In genomic region chr11:70650075-70650909, GRCh38 we compare ENCODE assay signal across 8 cellular contexts.
A peak's percentile ranks its signal among the peaks of the same experiment; 100 is the strongest.
DNase-seq lines count a peak whose midpoint lies in the region; ATAC-seq and TF ChIP-seq lines count a peak whose summit lies in the region.

No MANE protein-coding gene starts in this region.

- POLR2A ChIA-PET in HEK293 (lab: Yijun Ruan, JAX): no interaction called here
- POLR2A ChIA-PET in T-cell (lab: Charles Lee): no interaction called here

- H3K23ac ChIP-seq in neuronal stem cell (ENCODE audit: low read depth, low read length, poor library complexity): no peak overlapping the region

- CTCF ChIA-PET in HEK293 (lab: Yijun Ruan, JAX) (interaction anchor here (0.7 kb wide), 1 partner anchor 20 kb away, joined by 3 read pairs; no protein-coding TSS in a partner anchor), T-cell (lab: Charles Lee) (no interaction called here)

- ATAC-seq in T-cell (replicated peaks in 1 of 4) (no peak), esophagus mucosa (peak; percentile 86), GM19397 (IDR thresholded peaks at IDR 0.05; ENCODE audit: unreplicated experiment) (no peak), GM19463 (IDR thresholded peaks at IDR 0.05; ENCODE audit: unreplicated experiment) (no peak)

- H3K79me1 ChIP-seq in neuronal stem cell (ENCODE audit: low read depth, low read length): no peaks in the 10 kb centered on the region

- H3K4me3 Mint-ChIP-seq in T-cell: no peak overlapping the region

- no peaks in the 10 kb centered on the region for H3K9me3 ChIP-seq in HEK293 (ENCODE audit: control insufficient read depth, insufficient read depth, low read depth, low read length)
- no peaks in the 10 kb centered on the region for H3K9me3 ChIP-seq in neuronal stem cell (replicated peaks in 1 of 2; ENCODE audit: control insufficient read depth in 2 of 2, insufficient read depth in 1 of 2, low read depth in 1 of 2, low read length in 2 of 2)

- no peak overlapping the region for H3K27ac Mint-ChIP-seq in T-cell

- WGBS in neuronal stem cell (ENCODE audit: extremely low coverage in 2 of 2, insufficient read length in 2 of 2, insufficient replicate concordance in 1 of 2), 2 donors: no CpG with 5 or more reads among the region's 4 CpGs

- no peak overlapping the region for H2AFZ ChIP-seq in neuronal stem cell (ENCODE audit: low read length)

- no peak overlapping the region for H3K18ac ChIP-seq in neuronal stem cell (ENCODE audit: low read length)

- H3K36me3 Mint-ChIP-seq in T-cell: no peaks in the 10 kb centered on the region

- H3K27ac ChIP-seq in HEK293 (ENCODE audit: extremely low read depth, low read depth, low read length) (no peak overlapping the region), neuronal stem cell (replicated peaks; ENCODE audit: low read length) (no peak overlapping the region)

- H4K91ac ChIP-seq in neuronal stem cell (ENCODE audit: low read depth, low read length, poor library complexity): no peak overlapping the region

- no peak overlapping the region for H2BK15ac ChIP-seq in neuronal stem cell (ENCODE audit: low read length)

- peaks cover 14% of the 10 kb centered on the region in 2 donors for H3K27me3 Mint-ChIP-seq in T-cell

- no peaks in the 10 kb centered on the region for H3K4me1 Mint-ChIP-seq in T-cell

- no peaks in the 10 kb centered on the region for H3K36me3 ChIP-seq in HEK293 (ENCODE audit: control insufficient read depth in 2 of 2, insufficient read depth in 1 of 2, low read length in 2 of 2)
- H3K36me3 ChIP-seq in neuronal stem cell (replicated peaks in 1 of 2; ENCODE audit: control insufficient read depth in 2 of 2, insufficient read depth in 2 of 2, low read length in 2 of 2): no peaks in the 10 kb centered on the region

- H3K14ac ChIP-seq in neuronal stem cell (ENCODE audit: low read length): no peak overlapping the region

- peaks cover 0 to 5% (median 4%) of the 10 kb centered on the region in 3 donors for H3K9me3 Mint-ChIP-seq in T-cell

- H3K4me1 ChIP-seq in HEK293 (ENCODE audit: control insufficient read depth, insufficient read depth, low read length): no peaks in the 10 kb centered on the region
- peaks cover 2 to 4% of the 10 kb centered on the region in 2 donors for H3K4me1 ChIP-seq in neuronal stem cell (ENCODE audit: control insufficient read depth in 2 of 2, insufficient read depth in 1 of 2, low read depth in 1 of 2, low read length in 2 of 2)

- DNase-seq in AG09309 (ENCODE audit: low read depth): peak; percentile 10
- DNase-seq in T-cell: peak in 19 of 34 experiments; percentile 2 to 25 (median 12)
- peak; percentile 88 for DNase-seq in neuronal stem cell (ENCODE audit: low spot score)
- DNase-seq in SKM-1 (lab: John Stamatoyannopoulos, UW; ENCODE audit: unreplicated experiment): no peak

- H3K9ac ChIP-seq in neuronal stem cell (ENCODE audit: low read depth, low read length, poor library complexity): no peak overlapping the region

- H3K4me3 ChIP-seq in AG09309 (ENCODE audit: control insufficient read depth, low read depth, low read length): no peak overlapping the region
- H3K4me3 ChIP-seq in HEK293 (ENCODE audit: low read depth, low read length): no peak overlapping the region
- no peak overlapping the region for H3K4me3 ChIP-seq in neuronal stem cell (ENCODE audit: low read length in 2 of 2)

- H2BK12ac ChIP-seq in neuronal stem cell (ENCODE audit: low read length): no peak overlapping the region

- H3K27me3 ChIP-seq in neuronal stem cell (ENCODE audit: control insufficient read depth in 3 of 3, insufficient read depth in 3 of 3, low read depth in 1 of 3, low read length in 3 of 3): no peaks in the 10 kb centered on the region

- H2BK120ac ChIP-seq in neuronal stem cell (ENCODE audit: low read depth, low read length): no peak overlapping the region

- H2BK5ac ChIP-seq in neuronal stem cell (ENCODE audit: low read length): no peak overlapping the region

- no peak overlapping the region for H4K8ac ChIP-seq in neuronal stem cell (ENCODE audit: low read depth, low read length)

- TF ChIP-seq CTCF in AG09309 (IDR thresholded peaks at IDR 0.05; ENCODE audit: control insufficient read depth, insufficient read depth, low read depth, low read length, missing control alignments) (no peak), HEK293 (tag by site-specific recombination; IDR thresholded peaks at IDR 0.05) (no peak)

- H3K4ac ChIP-seq in neuronal stem cell (ENCODE audit: low read length): no peak overlapping the region

- H2AK5ac ChIP-seq in neuronal stem cell (ENCODE audit: low read depth, low read length): no peak overlapping the region

- H3K4me2 ChIP-seq in neuronal stem cell (ENCODE audit: insufficient read depth, low read length, poor library complexity, severe bottlenecking): no peak overlapping the region

TF ChIP-seq in HEK293, 187 proteins besides CTCF, POLR2A, EP300 and RAD21:
- TF ChIP-seq ZNF610 (tag by site-specific recombination; IDR thresholded peaks at IDR 0.05; ENCODE audit: borderline replicate concordance) (no peak), REST (tag by site-specific recombination; IDR thresholded peaks at IDR 0.05) (peak; percentile 100), HOXD13 (CRISPR knock-in tag; IDR thresholded peaks at IDR 0.05; ENCODE audit: borderline replicate concordance) (peak; percentile 95), ZIC2 (tag by site-specific recombination; IDR thresholded peaks at IDR 0.05) (peak; percentile 57), ZNF311 (tag by site-specific recombination; IDR thresholded peaks at IDR 0.05; ENCODE audit: borderline replicate concordance) (no peak), HOXC10 (CRISPR knock-in tag; IDR thresholded peaks at IDR 0.05) (peak; percentile 97), MEIS1 (CRISPR knock-in tag; IDR thresholded peaks at IDR 0.05; ENCODE audit: borderline replicate concordance) (peak; percentile 85), PBX3 (CRISPR knock-in tag; IDR thresholded peaks at IDR 0.05) (peak; percentile 96), ZNF837 (tag by site-specific recombination; IDR thresholded peaks at IDR 0.05) (no peak), GLIS1 (tag by site-specific recombination; IDR thresholded peaks at IDR 0.05) (peak; percentile 13; the same call in 1 of the 2 replicates), ZNF514 (tag by site-specific recombination; IDR thresholded peaks at IDR 0.05) (no peak), HOXA7 (CRISPR knock-in tag; IDR thresholded peaks at IDR 0.05; ENCODE audit: borderline replicate concordance) (0 out of 2 replicates have a peak, but pooled peaks have one; percentile 81), ZNF510 (tag by site-specific recombination; IDR thresholded peaks at IDR 0.05; ENCODE audit: insufficient replicate concordance) (no peak)
